7 cellular contexts compared by ENCODE assay signal in the genomic region with DNA sequence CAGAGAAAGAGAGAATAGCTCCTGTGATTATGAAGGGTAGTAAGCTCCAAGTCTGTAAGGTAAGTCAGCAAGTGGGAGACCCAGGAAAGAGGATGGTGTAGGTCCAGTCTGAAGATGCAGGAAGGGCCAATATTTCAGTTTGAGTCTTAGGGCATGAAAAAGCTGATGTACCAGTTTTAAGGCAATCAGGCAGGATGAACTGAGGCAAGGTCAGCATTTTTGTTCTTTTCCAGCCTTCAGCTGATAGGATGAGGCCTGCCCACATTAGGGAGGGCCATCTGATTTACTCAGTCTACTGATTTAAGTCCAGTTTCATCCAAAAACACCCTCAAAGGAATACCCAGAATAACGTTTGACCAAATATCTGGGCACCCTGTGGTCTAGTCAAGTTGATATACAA.
"Had no signal": no experiment of that assay in that cellular context is flagged by ENCODE, and none has a peak within 500 bp of the region (broad histone marks: within the 10 kb centered on the region; RNA-seq: fewer than 3 reads in every experiment).

No MANE protein-coding gene starts in this region.

- H3K4me3 ChIP-seq: GM12878 had no signal

- ATAC-seq: GM12878 had no signal

- FAIRE-seq: G401.6, GM12878, GM12892, GM18507, GM19239 had no signal

- DNase-seq: GDM1, GF-D8 had no signal
